8 cellular contexts compared by ENCODE assay signal in the genomic region with DNA sequence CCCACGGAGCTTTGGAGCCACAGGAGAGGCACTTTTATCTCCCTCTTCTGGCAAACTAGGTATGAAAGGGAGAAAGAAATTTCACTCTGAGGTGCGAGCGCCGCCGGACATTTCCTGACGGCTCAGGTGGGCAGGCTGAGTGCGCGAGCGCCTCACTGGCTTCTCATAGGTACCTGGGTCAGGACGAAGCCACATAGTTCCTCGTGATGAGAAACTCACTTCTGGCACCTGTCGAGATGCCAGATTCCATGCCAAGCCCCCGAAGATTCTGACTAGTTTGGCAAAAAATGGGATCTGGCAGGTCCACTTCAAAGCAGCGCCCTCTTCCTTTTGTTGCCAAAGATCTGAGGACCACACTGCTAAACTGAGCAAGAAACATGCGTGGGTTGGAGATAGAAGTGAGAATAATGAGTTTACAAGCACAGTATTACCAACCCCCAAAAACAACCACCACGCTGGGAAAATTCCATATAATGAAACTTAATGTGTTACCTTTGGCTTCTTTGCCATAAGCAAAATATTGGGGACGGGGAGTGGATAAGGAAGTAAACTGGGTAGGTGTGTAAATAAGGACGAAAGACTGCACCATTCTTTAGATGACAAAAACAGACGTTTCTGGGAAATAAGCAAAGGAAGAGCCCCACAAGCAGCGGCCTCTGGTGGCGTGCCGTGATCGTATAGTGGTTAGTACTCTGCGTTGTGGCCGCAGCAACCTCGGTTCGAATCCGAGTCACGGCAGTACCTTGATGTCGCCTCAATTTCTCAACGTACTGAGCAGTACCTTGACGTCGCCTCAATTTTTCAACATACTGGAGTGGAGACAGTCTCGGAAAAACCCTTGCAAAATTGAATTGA.
DNase-seq lines count a peak whose midpoint lies in the region; ATAC-seq and TF ChIP-seq lines count a peak whose summit lies in the region.

No MANE protein-coding gene starts in this region.

- WGBS in urinary bladder = 3% methylated on average over 34 of the region's 34 CpGs

- no peak overlapping the region for H3K27ac ChIP-seq in HUES6 (ENCODE audit: low read depth, low read length)
- no peak overlapping the region; the same call in 1 of the 2 replicates for H3K27ac ChIP-seq in SK-N-MC
- H3K27ac ChIP-seq in urinary bladder (ENCODE audit: low read depth) = no peak overlapping the region

- H3K36me3 Mint-ChIP-seq in activated naive CD4-positive, alpha-beta T cell treated with anti-CD3 and anti-CD28 coated beads, Interleukin-2, amount 10 ng/mL, durations not matched to agents 7 days and 5 days = no peaks in the 10 kb centered on the region
- H3K36me3 Mint-ChIP-seq in progenitor cell of endocrine pancreas (ENCODE audit: insufficient read depth) = no peaks in the 10 kb centered on the region

- TF ChIP-seq CTCF in progenitor cell of endocrine pancreas (IDR thresholded peaks at IDR 0.05; ENCODE audit: unreplicated experiment) = peak; percentile 51

- DNase-seq in AG08395 (ENCODE audit: low spot score) (peak; percentile 55), SK-N-MC (ENCODE audit: low read depth, low spot score) (no peak), Right ventricle myocardium superior (peak; percentile 75), progenitor cell of endocrine pancreas (ENCODE audit: low spot score, unreplicated experiment) (no peak)
- peak; percentile 86 for DNase-seq in activated naive CD4-positive, alpha-beta T cell treated with anti-CD3 and anti-CD28 coated beads, Interleukin-2, amount 10 ng/mL, durations not matched to agents 7 days and 5 days

- peaks cover 3% of the 10 kb centered on the region for H3K27me3 Mint-ChIP-seq in activated naive CD4-positive, alpha-beta T cell treated with anti-CD3 and anti-CD28 coated beads, Interleukin-2, amount 10 ng/mL, durations not matched to agents 7 days and 5 days
- peaks cover 6% of the 10 kb centered on the region for H3K27me3 Mint-ChIP-seq in progenitor cell of endocrine pancreas

- no peaks in the 10 kb centered on the region for H3K27me3 ChIP-seq in HUES6 (ENCODE audit: control insufficient read depth, insufficient read depth, low read length)

- peaks cover 52% of the 10 kb centered on the region for H3K4me1 Mint-ChIP-seq in activated naive CD4-positive, alpha-beta T cell treated with anti-CD3 and anti-CD28 coated beads, Interleukin-2, amount 10 ng/mL, durations not matched to agents 7 days and 5 days
- peaks cover 13% of the 10 kb centered on the region for H3K4me1 Mint-ChIP-seq in progenitor cell of endocrine pancreas (ENCODE audit: low read depth)

- peak; percentile 52 for ATAC-seq in GM18867 (IDR thresholded peaks at IDR 0.05; ENCODE audit: unreplicated experiment)
- peak; percentile 84 for ATAC-seq in Right ventricle myocardium superior (ENCODE audit: poor library complexity)

- no peaks in the 10 kb centered on the region for H3K9me3 Mint-ChIP-seq in activated naive CD4-positive, alpha-beta T cell treated with anti-CD3 and anti-CD28 coated beads, Interleukin-2, amount 10 ng/mL, durations not matched to agents 7 days and 5 days
- no peaks in the 10 kb centered on the region for H3K9me3 Mint-ChIP-seq in progenitor cell of endocrine pancreas (ENCODE audit: low read depth)

- CTCF ChIA-PET in activated naive CD4-positive, alpha-beta T cell treated with anti-CD3 and anti-CD28 coated beads, Interleukin-2, amount 10 ng/mL, durations not matched to agents 7 days and 5 days (lab: Charles Lee) = interaction anchor here (0.8 to 1.1 kb wide), 3 partner anchors 10 to 861 kb away, joined by 3 read pairs; no protein-coding TSS in a partner anchor

- H3K4me3 ChIP-seq in HUES6 (ENCODE audit: low read depth, low read length) = peak overlapping the region; percentile 78
- H3K4me3 ChIP-seq in SK-N-MC = peak overlapping the region; percentile 89
- H3K4me3 ChIP-seq in urinary bladder (ENCODE audit: low read depth, low read length) = peak overlapping the region; percentile 15

- H3K9ac ChIP-seq in HUES6 (ENCODE audit: low read length) = peak overlapping the region; percentile 46
- H3K9ac ChIP-seq in SK-N-MC (ENCODE audit: insufficient read length) = peak overlapping the region; percentile 72

- H3K4me3 Mint-ChIP-seq in activated naive CD4-positive, alpha-beta T cell treated with anti-CD3 and anti-CD28 coated beads, Interleukin-2, amount 10 ng/mL, durations not matched to agents 7 days and 5 days = peak overlapping the region; percentile 69
- peak overlapping the region; percentile 76 for H3K4me3 Mint-ChIP-seq in progenitor cell of endocrine pancreas (ENCODE audit: low read depth)

- H3K4me1 ChIP-seq in HUES6 (ENCODE audit: control insufficient read depth, insufficient read depth, low read length) (peaks cover 14% of the 10 kb centered on the region), urinary bladder (ENCODE audit: insufficient read depth) (no peaks in the 10 kb centered on the region)

- peak overlapping the region; percentile 88 for H3K27ac Mint-ChIP-seq in activated naive CD4-positive, alpha-beta T cell treated with anti-CD3 and anti-CD28 coated beads, Interleukin-2, amount 10 ng/mL, durations not matched to agents 7 days and 5 days
- H3K27ac Mint-ChIP-seq in progenitor cell of endocrine pancreas = peak overlapping the region; percentile 94

- intact Hi-C loops in Right ventricle myocardium superior (cut with DNase I) = no loop called here

- H3K36me3 ChIP-seq in HUES6 (ENCODE audit: control insufficient read depth, insufficient read depth, low read length) = no peaks in the 10 kb centered on the region
- no peaks in the 10 kb centered on the region for H3K36me3 ChIP-seq in SK-N-MC (ENCODE audit: insufficient read depth, low read length)
- no peaks in the 10 kb centered on the region for H3K36me3 ChIP-seq in urinary bladder (ENCODE audit: insufficient read depth)

- H3K9me3 ChIP-seq in HUES6 (ENCODE audit: control insufficient read depth, insufficient read depth, low read depth, low read length) (no peaks in the 10 kb centered on the region), SK-N-MC (ENCODE audit: low read depth, low read length) (no peaks in the 10 kb centered on the region)

Comparison
In these comparisons a context has a peak if more than half of its experiments do, and no peak if none do; other contexts are left out.
1. DNase-seq: peak in AG08395 (single experiment), activated naive CD4-positive, alpha-beta T cell treated with anti-CD3 and anti-CD28 coated beads, Interleukin-2, amount 10 ng/mL, durations not matched to agents 7 days and 5 days (single experiment) and Right ventricle myocardium superior (single experiment); none in SK-N-MC (single experiment) and progenitor cell of endocrine pancreas (single experiment).
2. H3K4me3 ChIP-seq: peak in every context shown above with its lines; median percentile 89 in SK-N-MC; 78 in HUES6; 15 in urinary bladder.